Comparison of ENCODE assay signal across 8 cellular contexts in the genomic region with DNA sequence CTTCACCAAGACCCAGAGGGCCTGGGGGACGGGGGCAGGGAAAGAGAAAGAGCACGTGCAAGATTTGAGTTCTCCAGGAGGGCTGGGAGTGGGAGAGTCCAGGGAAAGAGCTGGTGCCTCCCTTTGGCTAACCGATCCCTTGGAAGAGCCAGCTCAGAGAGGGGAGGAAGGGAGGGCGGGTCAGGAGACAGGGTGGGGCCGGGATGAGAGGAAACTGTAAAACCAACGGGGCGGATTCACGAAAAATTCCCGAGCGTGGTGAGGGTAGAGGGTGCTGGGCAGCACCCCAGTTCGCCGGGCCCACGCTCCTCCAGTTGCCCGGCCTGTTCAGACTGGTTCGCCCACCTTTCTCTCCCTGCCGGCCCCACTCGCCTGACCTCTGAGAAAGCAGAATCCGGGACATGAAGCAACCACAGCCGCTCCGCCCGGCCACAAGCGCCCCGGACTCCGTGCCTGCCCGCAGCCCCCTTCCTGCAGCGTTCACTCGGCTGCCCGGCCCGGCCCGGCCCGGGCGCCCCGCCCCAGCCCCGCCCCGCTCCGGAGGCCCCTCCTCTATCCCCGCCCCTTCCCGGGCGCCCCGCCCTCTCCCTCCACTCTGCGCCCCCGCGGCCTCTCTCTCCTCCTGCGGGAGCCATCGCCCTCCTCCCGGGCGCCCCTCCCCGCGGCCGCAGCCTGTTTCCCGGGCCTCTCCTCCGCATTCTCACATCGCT.
DNase-seq lines count a peak whose midpoint lies in the region; ATAC-seq and TF ChIP-seq lines count a peak whose summit lies in the region.

No MANE protein-coding gene starts in this region.

- no peaks in the 10 kb centered on the region for H3K36me3 ChIP-seq in OCI-LY3 (replicated peaks; ENCODE audit: low read depth, low read length)

- H3K9ac ChIP-seq in OCI-LY3 (ENCODE audit: low read length) = peak overlapping the region; percentile 45; the same call in 1 of the 2 replicates

- peaks cover 56% of the 10 kb centered on the region for H3K27me3 Mint-ChIP-seq in activated T-cell treated with anti-CD3 and anti-CD28 coated beads, Interleukin-2, amount 50 U/mL, for 24 hours

- H3K27ac ChIP-seq in OCI-LY3 (ENCODE audit: low read length) = no peak overlapping the region

- peaks cover 62% of the 10 kb centered on the region for H3K27me3 ChIP-seq in OCI-LY3 (ENCODE audit: low read depth, low read length)

- H3K27ac Mint-ChIP-seq in activated T-cell treated with anti-CD3 and anti-CD28 coated beads, Interleukin-2, amount 50 U/mL, for 24 hours = no peak overlapping the region

- peak overlapping the region; percentile 73 for H3K4me2 ChIP-seq in OCI-LY3 (ENCODE audit: low read length)

- H3K4me1 ChIP-seq in OCI-LY3 (ENCODE audit: low read length) = no peaks in the 10 kb centered on the region

- H3K36me3 Mint-ChIP-seq in activated T-cell treated with anti-CD3 and anti-CD28 coated beads, Interleukin-2, amount 50 U/mL, for 24 hours (ENCODE audit: low read depth) = no peaks in the 10 kb centered on the region

- no peaks in the 10 kb centered on the region for H3K9me3 Mint-ChIP-seq in activated T-cell treated with anti-CD3 and anti-CD28 coated beads, Interleukin-2, amount 50 U/mL, for 24 hours

- peak overlapping the region; percentile 59 for H3K4me3 Mint-ChIP-seq in activated T-cell treated with anti-CD3 and anti-CD28 coated beads, Interleukin-2, amount 50 U/mL, for 24 hours

- H3K4me1 Mint-ChIP-seq in activated T-cell treated with anti-CD3 and anti-CD28 coated beads, Interleukin-2, amount 50 U/mL, for 24 hours (ENCODE audit: low read depth) = peaks cover 1% of the 10 kb centered on the region

- no peaks in the 10 kb centered on the region for H4K20me1 ChIP-seq in OCI-LY3 (ENCODE audit: insufficient read depth, low read length)

- peak; percentile 76 for DNase-seq in A172 (ENCODE audit: low spot score)
- peak; percentile 83 for DNase-seq in activated T-cell treated with anti-CD3 and anti-CD28 coated beads, Interleukin-2, amount 50 U/mL, for 24 hours
- DNase-seq in erythroblast (lab: John Stamatoyannopoulos, UW) = peak; percentile 55 to 70
- DNase-seq in mucosa of gallbladder (ENCODE audit: low spot score) = peak; percentile 91
- peak; percentile 49 for DNase-seq in stimulated activated CD8-positive, alpha-beta memory T cell treated with anti-CD3 and anti-CD28 coated beads, Interleukin-4, amount 100 ng/mL, for 24 hours (ENCODE audit: low read depth)

- no peaks in the 10 kb centered on the region for H3K79me2 ChIP-seq in OCI-LY3 (ENCODE audit: low read length)

- ATAC-seq in GM18868 (IDR thresholded peaks at IDR 0.05; ENCODE audit: unreplicated experiment) (peak; percentile 69), HG03342 (IDR thresholded peaks at IDR 0.05; ENCODE audit: unreplicated experiment) (peak; percentile 84)

- TF ChIP-seq POLR2A in erythroblast (IDR thresholded peaks at IDR 0.05; ENCODE audit: low read length) = no peak

- peak overlapping the region; percentile 79 for H3K4me3 ChIP-seq in OCI-LY3 (ENCODE audit: low read length)

- no peak for TF ChIP-seq CTCF in OCI-LY3 (IDR thresholded peaks at IDR 0.05; ENCODE audit: low read depth, low read length)

- H2AFZ ChIP-seq in OCI-LY3 (ENCODE audit: low read depth, low read length) = peak overlapping the region; percentile 62

- H3K9me3 ChIP-seq in OCI-LY3 (ENCODE audit: insufficient read depth, low read length) = no peaks in the 10 kb centered on the region
